1 cellular context compared by ENCODE assay signal in genomic region chr6:18503588-18504231, GRCh38.
TF ChIP-seq lines count a peak whose summit lies in the region.

No MANE protein-coding gene starts in this region.

TF ChIP-seq in WTC11, 78 proteins besides CTCF, POLR2A, EP300 and RAD21 (continued from another document):
- TF ChIP-seq, protein P1, sequence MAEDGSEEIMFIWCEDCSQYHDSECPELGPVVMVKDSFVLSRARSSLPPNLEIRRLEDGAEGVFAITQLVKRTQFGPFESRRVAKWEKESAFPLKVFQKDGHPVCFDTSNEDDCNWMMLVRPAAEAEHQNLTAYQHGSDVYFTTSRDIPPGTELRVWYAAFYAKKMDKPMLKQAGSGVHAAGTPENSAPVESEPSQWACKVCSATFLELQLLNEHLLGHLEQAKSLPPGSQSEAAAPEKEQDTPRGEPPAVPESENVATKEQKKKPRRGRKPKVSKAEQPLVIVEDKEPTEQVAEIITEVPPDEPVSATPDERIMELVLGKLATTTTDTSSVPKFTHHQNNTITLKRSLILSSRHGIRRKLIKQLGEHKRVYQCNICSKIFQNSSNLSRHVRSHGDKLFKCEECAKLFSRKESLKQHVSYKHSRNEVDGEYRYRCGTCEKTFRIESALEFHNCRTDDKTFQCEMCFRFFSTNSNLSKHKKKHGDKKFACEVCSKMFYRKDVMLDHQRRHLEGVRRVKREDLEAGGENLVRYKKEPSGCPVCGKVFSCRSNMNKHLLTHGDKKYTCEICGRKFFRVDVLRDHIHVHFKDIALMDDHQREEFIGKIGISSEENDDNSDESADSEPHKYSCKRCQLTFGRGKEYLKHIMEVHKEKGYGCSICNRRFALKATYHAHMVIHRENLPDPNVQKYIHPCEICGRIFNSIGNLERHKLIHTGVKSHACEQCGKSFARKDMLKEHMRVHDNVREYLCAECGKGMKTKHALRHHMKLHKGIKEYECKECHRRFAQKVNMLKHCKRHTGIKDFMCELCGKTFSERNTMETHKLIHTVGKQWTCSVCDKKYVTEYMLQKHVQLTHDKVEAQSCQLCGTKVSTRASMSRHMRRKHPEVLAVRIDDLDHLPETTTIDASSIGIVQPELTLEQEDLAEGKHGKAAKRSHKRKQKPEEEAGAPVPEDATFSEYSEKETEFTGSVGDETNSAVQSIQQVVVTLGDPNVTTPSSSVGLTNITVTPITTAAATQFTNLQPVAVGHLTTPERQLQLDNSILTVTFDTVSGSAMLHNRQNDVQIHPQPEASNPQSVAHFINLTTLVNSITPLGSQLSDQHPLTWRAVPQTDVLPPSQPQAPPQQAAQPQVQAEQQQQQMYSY (CRISPR knock-in tag; IDR thresholded peaks at IDR 0.05), result no peak
- TF ChIP-seq, protein P2, sequence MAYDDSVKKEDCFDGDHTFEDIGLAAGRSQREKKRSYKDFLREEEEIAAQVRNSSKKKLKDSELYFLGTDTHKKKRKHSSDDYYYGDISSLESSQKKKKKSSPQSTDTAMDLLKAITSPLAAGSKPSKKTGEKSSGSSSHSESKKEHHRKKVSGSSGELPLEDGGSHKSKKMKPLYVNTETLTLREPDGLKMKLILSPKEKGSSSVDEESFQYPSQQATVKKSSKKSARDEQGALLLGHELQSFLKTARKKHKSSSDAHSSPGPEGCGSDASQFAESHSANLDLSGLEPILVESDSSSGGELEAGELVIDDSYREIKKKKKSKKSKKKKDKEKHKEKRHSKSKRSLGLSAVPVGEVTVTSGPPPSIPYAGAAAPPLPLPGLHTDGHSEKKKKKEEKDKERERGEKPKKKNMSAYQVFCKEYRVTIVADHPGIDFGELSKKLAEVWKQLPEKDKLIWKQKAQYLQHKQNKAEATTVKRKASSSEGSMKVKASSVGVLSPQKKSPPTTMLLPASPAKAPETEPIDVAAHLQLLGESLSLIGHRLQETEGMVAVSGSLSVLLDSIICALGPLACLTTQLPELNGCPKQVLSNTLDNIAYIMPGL (CRISPR knock-in tag; IDR thresholded peaks at IDR 0.05), result no peak
- TF ChIP-seq CBFB (CRISPR knock-in tag; IDR thresholded peaks at IDR 0.05; ENCODE audit: low read depth), result no peak
- TF ChIP-seq, protein P3, sequence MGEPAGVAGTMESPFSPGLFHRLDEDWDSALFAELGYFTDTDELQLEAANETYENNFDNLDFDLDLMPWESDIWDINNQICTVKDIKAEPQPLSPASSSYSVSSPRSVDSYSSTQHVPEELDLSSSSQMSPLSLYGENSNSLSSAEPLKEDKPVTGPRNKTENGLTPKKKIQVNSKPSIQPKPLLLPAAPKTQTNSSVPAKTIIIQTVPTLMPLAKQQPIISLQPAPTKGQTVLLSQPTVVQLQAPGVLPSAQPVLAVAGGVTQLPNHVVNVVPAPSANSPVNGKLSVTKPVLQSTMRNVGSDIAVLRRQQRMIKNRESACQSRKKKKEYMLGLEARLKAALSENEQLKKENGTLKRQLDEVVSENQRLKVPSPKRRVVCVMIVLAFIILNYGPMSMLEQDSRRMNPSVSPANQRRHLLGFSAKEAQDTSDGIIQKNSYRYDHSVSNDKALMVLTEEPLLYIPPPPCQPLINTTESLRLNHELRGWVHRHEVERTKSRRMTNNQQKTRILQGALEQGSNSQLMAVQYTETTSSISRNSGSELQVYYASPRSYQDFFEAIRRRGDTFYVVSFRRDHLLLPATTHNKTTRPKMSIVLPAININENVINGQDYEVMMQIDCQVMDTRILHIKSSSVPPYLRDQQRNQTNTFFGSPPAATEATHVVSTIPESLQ (CRISPR knock-in tag; IDR thresholded peaks at IDR 0.05), result no peak
- TF ChIP-seq, protein P4, sequence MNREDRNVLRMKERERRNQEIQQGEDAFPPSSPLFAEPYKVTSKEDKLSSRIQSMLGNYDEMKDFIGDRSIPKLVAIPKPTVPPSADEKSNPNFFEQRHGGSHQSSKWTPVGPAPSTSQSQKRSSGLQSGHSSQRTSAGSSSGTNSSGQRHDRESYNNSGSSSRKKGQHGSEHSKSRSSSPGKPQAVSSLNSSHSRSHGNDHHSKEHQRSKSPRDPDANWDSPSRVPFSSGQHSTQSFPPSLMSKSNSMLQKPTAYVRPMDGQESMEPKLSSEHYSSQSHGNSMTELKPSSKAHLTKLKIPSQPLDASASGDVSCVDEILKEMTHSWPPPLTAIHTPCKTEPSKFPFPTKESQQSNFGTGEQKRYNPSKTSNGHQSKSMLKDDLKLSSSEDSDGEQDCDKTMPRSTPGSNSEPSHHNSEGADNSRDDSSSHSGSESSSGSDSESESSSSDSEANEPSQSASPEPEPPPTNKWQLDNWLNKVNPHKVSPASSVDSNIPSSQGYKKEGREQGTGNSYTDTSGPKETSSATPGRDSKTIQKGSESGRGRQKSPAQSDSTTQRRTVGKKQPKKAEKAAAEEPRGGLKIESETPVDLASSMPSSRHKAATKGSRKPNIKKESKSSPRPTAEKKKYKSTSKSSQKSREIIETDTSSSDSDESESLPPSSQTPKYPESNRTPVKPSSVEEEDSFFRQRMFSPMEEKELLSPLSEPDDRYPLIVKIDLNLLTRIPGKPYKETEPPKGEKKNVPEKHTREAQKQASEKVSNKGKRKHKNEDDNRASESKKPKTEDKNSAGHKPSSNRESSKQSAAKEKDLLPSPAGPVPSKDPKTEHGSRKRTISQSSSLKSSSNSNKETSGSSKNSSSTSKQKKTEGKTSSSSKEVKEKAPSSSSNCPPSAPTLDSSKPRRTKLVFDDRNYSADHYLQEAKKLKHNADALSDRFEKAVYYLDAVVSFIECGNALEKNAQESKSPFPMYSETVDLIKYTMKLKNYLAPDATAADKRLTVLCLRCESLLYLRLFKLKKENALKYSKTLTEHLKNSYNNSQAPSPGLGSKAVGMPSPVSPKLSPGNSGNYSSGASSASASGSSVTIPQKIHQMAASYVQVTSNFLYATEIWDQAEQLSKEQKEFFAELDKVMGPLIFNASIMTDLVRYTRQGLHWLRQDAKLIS (CRISPR knock-in tag; IDR thresholded peaks at IDR 0.05; ENCODE audit: borderline replicate concordance), result no peak
